26 cellular contexts compared by ENCODE assay signal in the genomic region with DNA sequence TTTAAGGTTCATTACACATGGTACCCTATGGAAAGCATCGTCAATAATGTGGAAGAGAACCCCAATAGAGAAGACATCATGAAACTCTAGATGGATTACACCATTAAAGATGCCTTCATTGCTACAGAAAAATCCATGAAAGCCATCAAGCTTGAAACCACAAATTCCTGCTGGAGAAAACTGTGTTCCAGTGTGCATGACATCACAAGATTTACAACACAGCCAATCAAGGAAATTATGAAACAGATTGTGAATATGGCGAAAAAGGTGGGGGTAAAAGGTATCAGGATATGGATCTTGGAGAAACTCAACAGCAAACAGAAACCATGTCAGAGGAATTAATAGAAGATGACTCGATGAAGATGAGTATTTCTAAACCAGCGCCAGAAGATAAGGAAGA.
"Had no signal": no experiment of that assay in that cellular context is flagged by ENCODE, and none has a peak within 500 bp of the region (broad histone marks: within the 10 kb centered on the region; RNA-seq: fewer than 3 reads in every experiment).

No MANE protein-coding gene starts in this region.

- H3K36me3 ChIP-seq: left lung, lower lobe of right lung, right atrium auricular region, stomach, thyroid gland, transverse colon, upper lobe of left lung, vagina had no signal

- H3K27ac ChIP-seq: left lung, lower lobe of right lung, parathyroid adenoma, psoas muscle, right atrium auricular region, skin epidermis, stomach, testis, thyroid gland, transverse colon, upper lobe of left lung, vagina had no signal

- H3K4me1 Mint-ChIP-seq: nephron, neural crest cell had no signal

- H3K27ac Mint-ChIP-seq: naive thymus-derived CD8-positive, alpha-beta T cell; nephron; stimulated activated effector memory CD8-positive, alpha-beta T cell treated with anti-CD3 and anti-CD28 coated beads, Interleukin-12 subunit alpha, Interleukin-12 subunit beta, amount 100 ng/mL, for 72 hours had no signal

- ATAC-seq: left colon; left lung; lower lobe of right lung; naive thymus-derived CD8-positive, alpha-beta T cell; psoas muscle; sciatic nerve; stimulated activated effector memory CD8-positive, alpha-beta T cell treated with anti-CD3 and anti-CD28 coated beads, Interleukin-12 subunit alpha, Interleukin-12 subunit beta, amount 100 ng/mL, for 72 hours had no signal

- H3K4me3 ChIP-seq: left lung, lower lobe of right lung, psoas muscle, right atrium auricular region, skin epidermis, stomach, testis, thyroid gland, transverse colon, upper lobe of left lung, vagina had no signal

- H3K4me1 ChIP-seq: left lung, lower lobe of right lung, parathyroid adenoma, psoas muscle, right atrium auricular region, stomach, testis, thyroid gland, transverse colon, upper lobe of left lung, vagina had no signal

- H3K9ac ChIP-seq: parathyroid adenoma had no signal

- H3K27me3 ChIP-seq: left lung, right atrium auricular region, stomach, testis, thyroid gland, transverse colon, upper lobe of left lung, vagina had no signal

- H3K9me3 Mint-ChIP-seq: naive thymus-derived CD8-positive, alpha-beta T cell; nephron; neural crest cell had no signal

- DNase-seq: hypothalamus; islet precursor cell; kidney glomerular epithelial cell; left colon; left lung; lower lobe of right lung; mammary epithelial cell; mesenchymal stem cell; naive thymus-derived CD8-positive, alpha-beta T cell; nucleus accumbens; psoas muscle; stimulated activated CD4-positive, alpha-beta T cell treated with anti-CD3 and anti-CD28 coated beads, Interleukin-4, amount 100 ng/mL, for 24 hours; stimulated activated naive CD4-positive, alpha-beta T cell; stomach; testis; thyroid gland; transverse colon; upper lobe of left lung had no signal

- H3K36me3 Mint-ChIP-seq: naive thymus-derived CD8-positive, alpha-beta T cell; stimulated activated effector memory CD8-positive, alpha-beta T cell treated with anti-CD3 and anti-CD28 coated beads, Interleukin-12 subunit alpha, Interleukin-12 subunit beta, amount 100 ng/mL, for 72 hours had no signal

- H3K9me3 ChIP-seq: left lung, lower lobe of right lung, psoas muscle, right atrium auricular region, stomach, testis, thyroid gland, transverse colon, upper lobe of left lung, vagina had no signal

- H3K4me3 Mint-ChIP-seq: naive thymus-derived CD8-positive, alpha-beta T cell; nephron; neural crest cell; stimulated activated effector memory CD8-positive, alpha-beta T cell treated with anti-CD3 and anti-CD28 coated beads, Interleukin-12 subunit alpha, Interleukin-12 subunit beta, amount 100 ng/mL, for 72 hours had no signal
